Comparison of ENCODE assay signal across 16 cellular contexts in genomic region chr3:159844801-159845261, GRCh38. TPM values are rescaled to one million over a fixed set of nuclear protein-coding genes. Genes with fewer than 3 reads are reported as not detected.
DNase-seq lines count a peak whose midpoint lies in the region; ATAC-seq, FAIRE-seq and TF ChIP-seq lines count a peak whose summit lies in the region.
"Had no signal": no experiment of that assay in that cellular context is flagged by ENCODE, and none has a peak within 500 bp of the region (broad histone marks: within the 10 kb centered on the region; RNA-seq: fewer than 3 reads in every experiment).

No MANE protein-coding gene starts in this region.

- DNase-seq in caudate nucleus (lab: John Stamatoyannopoulos, UW) (peak in 12 of 61 donors; percentile 19 to 76 (median 37)), tibial nerve (ENCODE audit: low spot score in 2 of 2) (no peak), RCC 7860 (ENCODE audit: low spot score) (no peak), kidney glomerular epithelial cell (lab: John Stamatoyannopoulos, UW) (no peak)
- DNase-seq: activated CD8-positive, alpha-beta memory T cell treated with anti-CD3 and anti-CD28 coated beads, Interleukin-2, amount 50 U/mL, for 48 hours; activated naive CD8-positive, alpha-beta T cell treated with anti-CD3 and anti-CD28 coated beads, Interleukin-2, amount 10 ng/mL, durations not matched to agents 7 days and 5 days; CD4-positive, CD25-positive, alpha-beta regulatory T cell; colonic mucosa; GF-D8; NCI-H1417 treated with DMSO at 0.1 percent for 48 hours; T-cell had no signal

- no peaks in the 10 kb centered on the region for H3K27me3 ChIP-seq in muscle layer of colon (ENCODE audit: control insufficient read depth in 1 of 2, insufficient read depth in 2 of 2, low read length in 2 of 2)
- no peaks in the 10 kb centered on the region for H3K27me3 ChIP-seq in tibial nerve
- H3K27me3 ChIP-seq: colonic mucosa had no signal

- H3K27ac ChIP-seq in HEK293 (ENCODE audit: extremely low read depth, low read depth, low read length) (no peak overlapping the region), caudate nucleus (ENCODE audit: low read depth, low read length) (peak overlapping the region; percentile 88), muscle layer of colon (ENCODE audit: low read depth, low read length) (peak overlapping the region; percentile 64), tibial nerve (peak overlapping the region in 3 of 4 donors; percentile 33 to 92 (median 81))
- H3K27ac ChIP-seq: colonic mucosa, KMS-11, parathyroid adenoma had no signal

- TF ChIP-seq EP300 in tibial nerve (IDR thresholded peaks at IDR 0.05): peak in 1 of 2 donors; percentile 8

- POLR2A ChIA-PET in HEK293 (lab: Yijun Ruan, JAX): interaction anchor here (1.1 kb wide), 1 partner anchor 9 kb away, joined by 3 read pairs; no protein-coding TSS in a partner anchor

- H3K4me3 ChIP-seq in HEK293 (ENCODE audit: low read depth, low read length) (no peak overlapping the region), muscle layer of colon (ENCODE audit: low read depth in 1 of 2, low read length in 2 of 2) (no peak overlapping the region), tibial nerve (no peak overlapping the region)
- H3K4me3 ChIP-seq: colonic mucosa had no signal

- no peaks in the 10 kb centered on the region for H3K9me3 ChIP-seq in HEK293 (ENCODE audit: control insufficient read depth, insufficient read depth, low read depth, low read length)
- H3K9me3 ChIP-seq in muscle layer of colon (ENCODE audit: low read length): no peaks in the 10 kb centered on the region
- no peaks in the 10 kb centered on the region for H3K9me3 ChIP-seq in tibial nerve
- H3K9me3 ChIP-seq: colonic mucosa had no signal

- no peak for FAIRE-seq in RCC 7860 (lab: Jason Lieb, UNC)

- H3K36me3 ChIP-seq in HEK293 (ENCODE audit: control insufficient read depth in 2 of 2, insufficient read depth in 1 of 2, low read length in 2 of 2) (no peaks in the 10 kb centered on the region), muscle layer of colon (ENCODE audit: insufficient read depth, low read length) (no peaks in the 10 kb centered on the region), tibial nerve (no peaks in the 10 kb centered on the region)
- H3K36me3 ChIP-seq: colonic mucosa had no signal

- CTCF ChIA-PET in HEK293 (lab: Yijun Ruan, JAX): interaction anchor here (0.7 kb wide), 3 partner anchors 40 to 198 kb away, joined by 3 read pairs; no protein-coding TSS in a partner anchor

- WGBS in tibial nerve, 2 donors: 50 to 62% methylated on average over 4 of the region's 4 CpGs

- no peak for TF ChIP-seq CTCF in HEK293 (tag by site-specific recombination; IDR thresholded peaks at IDR 0.05)
- no peak for TF ChIP-seq CTCF in tibial nerve (IDR thresholded peaks at IDR 0.05)

- peaks cover 13% of the 10 kb centered on the region for H3K4me1 ChIP-seq in HEK293 (ENCODE audit: control insufficient read depth, insufficient read depth, low read length)
- peaks cover 67% of the 10 kb centered on the region for H3K4me1 ChIP-seq in muscle layer of colon (ENCODE audit: insufficient read depth, low read length)
- H3K4me1 ChIP-seq in tibial nerve: peaks cover 0 to 44% (median 10%) of the 10 kb centered on the region in 4 donors
- H3K4me1 ChIP-seq: colonic mucosa, parathyroid adenoma had no signal

- no peak for ATAC-seq in GM21367 (IDR thresholded peaks at IDR 0.05; ENCODE audit: unreplicated experiment)
- ATAC-seq: T-cell had no signal

- no peak for TF ChIP-seq POLR2A in tibial nerve (IDR thresholded peaks at IDR 0.05)

- H3K9ac ChIP-seq in muscle layer of colon (ENCODE audit: low read length): no peak overlapping the region
- H3K9ac ChIP-seq: KMS-11, parathyroid adenoma had no signal

TF ChIP-seq in HEK293, 187 proteins besides CTCF, POLR2A, EP300 and RAD21:
- TF ChIP-seq ZFHX2 (tag by site-specific recombination; conservative IDR thresholded peaks at IDR 0.05) (peak; percentile 92), ZNF266 (tag by site-specific recombination; IDR thresholded peaks at IDR 0.05; ENCODE audit: low read depth) (no peak), EGR2 (tag by site-specific recombination; IDR thresholded peaks at IDR 0.05; ENCODE audit: low read depth) (peak; percentile 88)

RNA-seq across cellular contexts. Expression of gene SCHIP1, which starts 5.2 kb away (rescaled TPM):
- 10 to 100 TPM; 12.6 to 36.0 (median 27.5) TPM for total RNA-seq in tibial nerve
- total RNA-seq: activated naive CD8-positive, alpha-beta T cell treated with anti-CD3 and anti-CD28 coated beads, Interleukin-2, amount 10 ng/mL, durations not matched to agents 7 days and 5 days; CD4-positive, CD25-positive, alpha-beta regulatory T cell had no signal
